Comparison of ENCODE assay signal across 19 cellular contexts in the genomic region with DNA sequence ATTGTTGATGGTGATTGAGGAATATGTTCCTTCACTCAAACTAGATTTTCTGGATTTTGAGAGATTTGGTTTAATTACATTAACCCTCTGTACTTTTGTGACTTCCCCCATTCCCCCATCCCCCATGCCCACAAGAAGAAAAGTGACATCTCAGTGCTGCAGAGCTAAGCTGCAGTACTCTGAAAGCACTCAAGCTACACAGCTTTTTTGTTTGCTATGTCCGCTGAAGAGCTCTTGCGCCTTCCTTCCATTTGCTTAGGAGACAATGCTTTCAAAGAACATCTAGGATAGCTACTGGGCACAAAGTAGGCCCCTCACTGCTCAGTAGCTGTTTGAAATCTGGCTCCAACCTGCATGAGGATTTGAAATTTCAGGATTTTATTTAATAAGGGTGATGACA.
"Had no signal": no experiment of that assay in that cellular context is flagged by ENCODE, and none has a peak within 500 bp of the region (broad histone marks: within the 10 kb centered on the region; RNA-seq: fewer than 3 reads in every experiment).

No MANE protein-coding gene starts in this region.

- H3K27ac Mint-ChIP-seq: activated CD4-positive, alpha-beta memory T cell treated with anti-CD3 and anti-CD28 coated beads, Interleukin-2, amount 10 ng/mL, durations not matched to agents 7 days and 5 days; activated CD4-positive, alpha-beta T cell treated with anti-CD3 and anti-CD28 coated beads for 36 hours; activated naive CD8-positive, alpha-beta T cell treated with anti-CD3 and anti-CD28 coated beads, Interleukin-2, amount 10 ng/mL, durations not matched to agents 7 days and 5 days; naive thymus-derived CD4-positive, alpha-beta T cell had no signal

- ATAC-seq: activated CD4-positive, alpha-beta T cell treated with anti-CD3 and anti-CD28 coated beads for 36 hours; left colon; naive thymus-derived CD4-positive, alpha-beta T cell; psoas muscle had no signal

- FAIRE-seq: bronchial epithelial cell had no signal

- H3K9me3 Mint-ChIP-seq: activated CD4-positive, alpha-beta memory T cell treated with anti-CD3 and anti-CD28 coated beads, Interleukin-2, amount 10 ng/mL, durations not matched to agents 7 days and 5 days; activated naive CD8-positive, alpha-beta T cell treated with anti-CD3 and anti-CD28 coated beads, Interleukin-2, amount 10 ng/mL, durations not matched to agents 7 days and 5 days had no signal

- H3K4me3 ChIP-seq: dorsolateral prefrontal cortex, esophagus squamous epithelium, psoas muscle, sigmoid colon had no signal

- H3K36me3 Mint-ChIP-seq: activated naive CD8-positive, alpha-beta T cell treated with anti-CD3 and anti-CD28 coated beads, Interleukin-2, amount 10 ng/mL, durations not matched to agents 7 days and 5 days; naive thymus-derived CD4-positive, alpha-beta T cell had no signal

- H3K4me1 Mint-ChIP-seq: activated CD4-positive, alpha-beta memory T cell treated with anti-CD3 and anti-CD28 coated beads, Interleukin-2, amount 10 ng/mL, durations not matched to agents 7 days and 5 days; activated CD4-positive, alpha-beta T cell treated with anti-CD3 and anti-CD28 coated beads for 36 hours; activated naive CD8-positive, alpha-beta T cell treated with anti-CD3 and anti-CD28 coated beads, Interleukin-2, amount 10 ng/mL, durations not matched to agents 7 days and 5 days; naive thymus-derived CD4-positive, alpha-beta T cell had no signal

- H3K36me3 ChIP-seq: esophagus squamous epithelium, sigmoid colon had no signal

- H3K27me3 Mint-ChIP-seq: activated CD4-positive, alpha-beta memory T cell treated with anti-CD3 and anti-CD28 coated beads, Interleukin-2, amount 10 ng/mL, durations not matched to agents 7 days and 5 days had no signal

- H3K4me1 ChIP-seq: esophagus squamous epithelium, psoas muscle, sigmoid colon had no signal

- H3K27ac ChIP-seq: dorsolateral prefrontal cortex, esophagus squamous epithelium, psoas muscle, sigmoid colon, VCaP had no signal

- DNase-seq: activated CD4-positive, alpha-beta memory T cell treated with anti-CD3 and anti-CD28 coated beads, Interleukin-2, amount 10 ng/mL, durations not matched to agents 7 days and 5 days; activated CD4-positive, alpha-beta T cell treated with anti-CD3 and anti-CD28 coated beads for 36 hours; activated gamma-delta T cell treated with Interleukin-2 at 50 U/mL for 16 hours; activated naive CD8-positive, alpha-beta T cell treated with anti-CD3 and anti-CD28 coated beads, Interleukin-2, amount 10 ng/mL, durations not matched to agents 7 days and 5 days; activated T-cell treated with anti-CD3 and anti-CD28 coated beads, Interleukin-2, amount 50 U/mL, for 48 hours; aorta; dorsolateral prefrontal cortex; esophagus squamous epithelium; foreskin fibroblast; left colon; naive thymus-derived CD4-positive, alpha-beta T cell; psoas muscle; sigmoid colon; stimulated activated naive CD4-positive, alpha-beta T cell; substantia nigra; T1000; trophoblast cell had no signal

- H3K27me3 ChIP-seq: dorsolateral prefrontal cortex, esophagus squamous epithelium, sigmoid colon had no signal

- H3K4me3 Mint-ChIP-seq: activated CD4-positive, alpha-beta memory T cell treated with anti-CD3 and anti-CD28 coated beads, Interleukin-2, amount 10 ng/mL, durations not matched to agents 7 days and 5 days; activated CD4-positive, alpha-beta T cell treated with anti-CD3 and anti-CD28 coated beads for 36 hours; activated naive CD8-positive, alpha-beta T cell treated with anti-CD3 and anti-CD28 coated beads, Interleukin-2, amount 10 ng/mL, durations not matched to agents 7 days and 5 days; naive thymus-derived CD4-positive, alpha-beta T cell had no signal

- H3K9me3 ChIP-seq: esophagus squamous epithelium, psoas muscle, sigmoid colon had no signal
